In the genomic region with DNA sequence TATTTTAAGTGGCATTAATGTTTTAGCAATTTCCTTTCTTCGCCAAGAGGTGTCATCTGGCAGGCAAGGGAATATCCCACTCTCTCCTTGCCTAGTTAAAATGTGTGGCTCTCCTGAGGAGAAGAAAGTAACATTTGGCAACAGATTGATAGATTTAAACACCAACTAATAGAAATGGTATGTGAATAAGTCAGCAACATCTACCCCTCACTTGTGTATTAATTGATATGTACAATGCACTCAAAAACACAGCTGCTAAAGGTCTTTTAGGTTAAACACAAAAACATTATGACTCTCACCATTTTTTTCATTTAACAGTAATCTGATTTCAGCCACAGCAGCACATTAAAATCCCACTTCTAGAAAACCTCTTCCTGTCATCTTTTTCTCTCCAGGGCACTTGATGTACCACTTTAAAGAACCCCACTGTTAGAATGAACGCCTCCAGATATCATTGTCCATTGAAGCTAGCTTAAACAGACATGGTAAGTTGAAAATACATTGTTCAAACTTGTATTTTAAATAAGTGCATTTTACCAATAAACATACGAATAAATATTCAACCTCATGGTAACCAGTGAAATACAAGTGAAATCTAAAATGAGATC, we compare ENCODE assay signal across 13 cellular contexts.
"Had no signal": no experiment of that assay in that cellular context is flagged by ENCODE, and none has a peak within 500 bp of the region (broad histone marks: within the 10 kb centered on the region; RNA-seq: fewer than 3 reads in every experiment).

No MANE protein-coding gene starts in this region.

- H3K27ac ChIP-seq: adrenal gland, colonic mucosa, skin epidermis had no signal

- H3K36me3 ChIP-seq: adrenal gland, colonic mucosa had no signal

- H3K27me3 Mint-ChIP-seq: activated naive CD4-positive, alpha-beta T cell treated with anti-CD3 and anti-CD28 coated beads, Interleukin-2, amount 10 ng/mL, durations not matched to agents 7 days and 5 days; type B pancreatic cell had no signal

- DNase-seq: activated CD4-positive, alpha-beta T cell treated with anti-CD3 and anti-CD28 coated beads, Interleukin-2, amount 50 U/mL, for 1 hour; activated naive CD4-positive, alpha-beta T cell treated with anti-CD3 and anti-CD28 coated beads, Interleukin-2, amount 10 ng/mL, durations not matched to agents 7 days and 5 days; adrenal gland; caudate nucleus; colonic mucosa; islet precursor cell; natural killer cell; nucleus accumbens; stimulated activated CD4-positive, alpha-beta T cell treated with anti-CD3 and anti-CD28 coated beads, Interleukin-4, amount 100 ng/mL, for 24 hours had no signal

- H3K9me3 ChIP-seq: adrenal gland, colonic mucosa had no signal

- H3K4me3 Mint-ChIP-seq: activated naive CD4-positive, alpha-beta T cell treated with anti-CD3 and anti-CD28 coated beads, Interleukin-2, amount 10 ng/mL, durations not matched to agents 7 days and 5 days; natural killer cell; stimulated activated naive CD8-positive, alpha-beta T cell treated with anti-CD3 and anti-CD28 coated beads, Interleukin-15, Interleukin-2, amounts not matched to agents 100 ng/mL and 50 ng/mL, for 24 hours; type B pancreatic cell had no signal

- FAIRE-seq: endometrium had no signal

- H3K27me3 ChIP-seq: adrenal gland, colonic mucosa had no signal

- H3K36me3 Mint-ChIP-seq: type B pancreatic cell had no signal

- H3K4me1 ChIP-seq: adrenal gland, colonic mucosa had no signal

- H3K4me3 ChIP-seq: adrenal gland, colonic mucosa, skin epidermis had no signal

- H3K27ac Mint-ChIP-seq: activated naive CD4-positive, alpha-beta T cell treated with anti-CD3 and anti-CD28 coated beads, Interleukin-2, amount 10 ng/mL, durations not matched to agents 7 days and 5 days; natural killer cell; stimulated activated naive CD8-positive, alpha-beta T cell treated with anti-CD3 and anti-CD28 coated beads, Interleukin-15, Interleukin-2, amounts not matched to agents 100 ng/mL and 50 ng/mL, for 24 hours; type B pancreatic cell had no signal
